Comparison of ENCODE assay signal across 23 cellular contexts in the genomic region with DNA sequence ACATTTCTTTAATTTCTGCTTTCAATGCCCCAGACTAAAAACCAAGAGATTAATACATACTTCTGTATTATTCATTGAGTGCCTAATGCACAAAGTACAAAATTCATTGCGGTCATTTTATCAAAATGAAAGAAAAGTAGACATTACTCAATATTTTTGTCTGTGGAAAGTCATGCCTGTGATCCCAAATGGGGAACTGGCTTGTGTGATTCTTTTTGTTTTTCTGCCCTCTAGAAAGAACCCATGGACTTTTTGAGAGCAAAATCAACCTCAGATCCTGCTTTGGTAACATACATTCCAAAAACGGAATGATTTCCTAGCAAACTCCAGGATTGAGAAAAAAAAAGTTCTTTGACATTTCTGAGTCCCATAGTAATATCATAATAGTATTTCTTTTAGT.
DNase-seq lines count a peak whose midpoint lies in the region; ATAC-seq and TF ChIP-seq lines count a peak whose summit lies in the region.
"Had no signal": no experiment of that assay in that cellular context is flagged by ENCODE, and none has a peak within 500 bp of the region (broad histone marks: within the 10 kb centered on the region; RNA-seq: fewer than 3 reads in every experiment).

No MANE protein-coding gene starts in this region.

- H2AFZ ChIP-seq in fibroblast of lung (ENCODE audit: low read length): peak overlapping the region; percentile 7

- DNase-seq in right atrium auricular region (ENCODE audit: low spot score) (no peak), right cardiac atrium (no peak), fibroblast of lung (ENCODE audit: low read depth in 2 of 2) (peak in 1 of 2 donors; percentile 26), osteocyte (ENCODE audit: extremely low spot score, unreplicated experiment) (no peak), activated T-cell treated with anti-CD3 and anti-CD28 coated beads for 4 hours (no peak), testis (no peak), foreskin melanocyte (no peak), HAP-1 (ENCODE audit: low spot score in 2 of 2) (no peak)
- DNase-seq: 8988T; C1 segment of cervical spinal cord; Calu3; CD8-positive, alpha-beta T cell; GOT3; NCI-H1105 treated with DMSO at 0.1 percent for 48 hours; NCI-H2029 treated with DMSO at 0.1 percent for 48 hours; NCI-H2171; NCI-H345; NCI-H524 treated with DMSO at 0.1 percent for 48 hours; NCI-H82; OCI-M1; SJCRH30 had no signal

- intact Hi-C loops in right cardiac atrium (cut with DNase I) (no loop called here), testis (cut with DNase I; ENCODE audit: low total_unique reads) (no loop called here)

- no peak overlapping the region for H3K9ac ChIP-seq in fibroblast of lung (ENCODE audit: insufficient read depth, low read length)

- no peaks in the 10 kb centered on the region for H3K27me3 ChIP-seq in right atrium auricular region
- no peaks in the 10 kb centered on the region for H3K27me3 ChIP-seq in right cardiac atrium (ENCODE audit: control insufficient read depth, insufficient read depth)
- no peaks in the 10 kb centered on the region for H3K27me3 ChIP-seq in fibroblast of lung (ENCODE audit: control insufficient read depth, insufficient read depth, low read length)
- no peaks in the 10 kb centered on the region for H3K27me3 ChIP-seq in testis
- no peaks in the 10 kb centered on the region for H3K27me3 ChIP-seq in HAP-1 (ENCODE audit: low read depth)
- H3K27me3 ChIP-seq: SJCRH30 had no signal

- in situ Hi-C loops in HAP-1 (cut with MboI; ENCODE audit: low sequenced_read_pairs): no loop called here

- H3K79me2 ChIP-seq in fibroblast of lung (ENCODE audit: control insufficient read depth, insufficient read depth, low read length): no peaks in the 10 kb centered on the region

- TF ChIP-seq CTCF in right atrium auricular region (IDR thresholded peaks at IDR 0.05): no peak
- no peak for TF ChIP-seq CTCF in fibroblast of lung (conservative IDR thresholded peaks at IDR 0.05 in 1 of 2, IDR thresholded peaks at IDR 0.05 in 1 of 2; ENCODE audit: low read depth in 1 of 2, low read length in 2 of 2)
- TF ChIP-seq CTCF in osteocyte (IDR thresholded peaks at IDR 0.05): no peak
- TF ChIP-seq CTCF in testis (IDR thresholded peaks at IDR 0.05): no peak

- no peaks in the 10 kb centered on the region for H3K36me3 Mint-ChIP-seq in osteocyte (ENCODE audit: unreplicated experiment)
- H3K36me3 Mint-ChIP-seq: CD8-positive, alpha-beta T cell had no signal

- H3K27ac ChIP-seq in right atrium auricular region (peak overlapping the region; percentile 22 to 27), right cardiac atrium (ENCODE audit: low read length) (no peak overlapping the region), fibroblast of lung (ENCODE audit: insufficient read depth, low read length) (no peak overlapping the region), testis (no peak overlapping the region)
- H3K27ac ChIP-seq: SJCRH30 had no signal

- 49% methylated on average over 2 of the region's 2 CpGs for WGBS in right cardiac atrium
- 69 to 88% methylated on average over 2 of the region's 2 CpGs for WGBS in testis, 2 donors

- no peaks in the 10 kb centered on the region for H3K27me3 Mint-ChIP-seq in osteocyte (ENCODE audit: unreplicated experiment)
- H3K27me3 Mint-ChIP-seq: IgD-negative memory B cell had no signal

- H3K4me3 ChIP-seq in right atrium auricular region (no peak overlapping the region), right cardiac atrium (ENCODE audit: low read length) (no peak overlapping the region), fibroblast of lung (replicated peaks in 1 of 4; ENCODE audit: control extremely low read depth in 1 of 4, insufficient read depth in 1 of 4, low read depth in 3 of 4, low read length in 4 of 4) (no peak overlapping the region), testis (no peak overlapping the region), HAP-1 (no peak overlapping the region)
- H3K4me3 ChIP-seq: SJCRH30 had no signal

- H3K4me1 ChIP-seq in right atrium auricular region (no peaks in the 10 kb centered on the region), right cardiac atrium (ENCODE audit: control insufficient read depth, insufficient read depth, low read length) (no peaks in the 10 kb centered on the region), fibroblast of lung (ENCODE audit: control insufficient read depth, extremely low read depth, insufficient read depth, low read length) (no peaks in the 10 kb centered on the region), testis (no peaks in the 10 kb centered on the region), HAP-1 (no peaks in the 10 kb centered on the region)

- H3K4me2 ChIP-seq in fibroblast of lung (ENCODE audit: extremely low read depth, insufficient read depth, low read length): no peak overlapping the region

- H3K27ac Mint-ChIP-seq in osteocyte (ENCODE audit: unreplicated experiment): peak overlapping the region; percentile 83
- H3K27ac Mint-ChIP-seq: CD8-positive, alpha-beta T cell; IgD-negative memory B cell had no signal

- ATAC-seq in right cardiac atrium: no peak
- ATAC-seq: CD8-positive, alpha-beta T cell; HCT116 had no signal

- H4K20me1 ChIP-seq in fibroblast of lung (ENCODE audit: control insufficient read depth, extremely low read depth, insufficient read depth, low read length): no peaks in the 10 kb centered on the region

- H3K9me3 ChIP-seq in right atrium auricular region: no peaks in the 10 kb centered on the region
- H3K9me3 ChIP-seq in right cardiac atrium (ENCODE audit: control insufficient read depth, low read length): no peaks in the 10 kb centered on the region
- no peaks in the 10 kb centered on the region for H3K9me3 ChIP-seq in fibroblast of lung (ENCODE audit: control insufficient read depth, insufficient read depth, low read depth, low read length)
- no peaks in the 10 kb centered on the region for H3K9me3 ChIP-seq in testis
- no peaks in the 10 kb centered on the region for H3K9me3 ChIP-seq in HAP-1
- H3K9me3 ChIP-seq: SJCRH30 had no signal

- peak overlapping the region; percentile 60 for H3K4me3 Mint-ChIP-seq in osteocyte (ENCODE audit: unreplicated experiment)
- H3K4me3 Mint-ChIP-seq: CD8-positive, alpha-beta T cell; IgD-negative memory B cell had no signal

- H3K36me3 ChIP-seq in right atrium auricular region: no peaks in the 10 kb centered on the region
- no peaks in the 10 kb centered on the region for H3K36me3 ChIP-seq in fibroblast of lung (ENCODE audit: control insufficient read depth, insufficient read depth, low read length)
- H3K36me3 ChIP-seq in testis (ENCODE audit: low read depth, missing control alignments): no peaks in the 10 kb centered on the region
- no peaks in the 10 kb centered on the region for H3K36me3 ChIP-seq in HAP-1 (replicated peaks)
- H3K36me3 ChIP-seq: SJCRH30 had no signal

- TF ChIP-seq POLR2A in testis (IDR thresholded peaks at IDR 0.05): no peak

- H3K9me3 Mint-ChIP-seq in osteocyte (ENCODE audit: unreplicated experiment): no peaks in the 10 kb centered on the region
- H3K9me3 Mint-ChIP-seq: CD8-positive, alpha-beta T cell; IgD-negative memory B cell had no signal

- H3K4me1 Mint-ChIP-seq in osteocyte (ENCODE audit: unreplicated experiment): peaks cover 27% of the 10 kb centered on the region
- H3K4me1 Mint-ChIP-seq: IgD-negative memory B cell had no signal

Comparison
In these comparisons a context has a peak if more than half of its experiments do, and no peak if none do; other contexts are left out.
1. H3K27ac ChIP-seq: peak in right atrium auricular region (2 of 2); none in right cardiac atrium (single experiment), fibroblast of lung (single experiment) and testis (0 of 2).